14 cellular contexts compared by ENCODE assay signal in genomic region chr13:73741742-73742141, GRCh38.
"Had no signal": no experiment of that assay in that cellular context is flagged by ENCODE, and none has a peak within 500 bp of the region (broad histone marks: within the 10 kb centered on the region; RNA-seq: fewer than 3 reads in every experiment).

No MANE protein-coding gene starts in this region.

- H3K27me3 ChIP-seq: ascending aorta, esophagus squamous epithelium, foreskin keratinocyte, spleen, suprapubic skin, upper lobe of left lung had no signal

- DNase-seq: activated effector memory CD4-positive, alpha-beta T cell treated with Interleukin-2 at 50 U/mL for 16 hours; esophagus squamous epithelium; foreskin keratinocyte; left cardiac atrium; psoas muscle; spleen; stimulated activated CD4-positive, alpha-beta T cell treated with anti-CD3 and anti-CD28 coated beads, Interleukin-1b, Interleukin-23, amount 100 ng/mL, for 48 hours; stimulated activated naive B cell treated with anti-CD40 and anti-IgM and Interleukin-4, amounts not matched to agents 10 μg/mL and 1 μg/mL and 100 μg/mL, for 72 hours; upper lobe of left lung had no signal

- H3K4me1 ChIP-seq: esophagus squamous epithelium, foreskin keratinocyte, psoas muscle, spleen, suprapubic skin, upper lobe of left lung had no signal

- ATAC-seq: foreskin keratinocyte; psoas muscle; stimulated activated naive B cell treated with anti-CD40 and anti-IgM and Interleukin-4, amounts not matched to agents 10 μg/mL and 1 μg/mL and 100 μg/mL, for 72 hours had no signal

- H3K27ac ChIP-seq: ascending aorta, esophagus squamous epithelium, foreskin keratinocyte, psoas muscle, spleen, suprapubic skin, upper lobe of left lung had no signal

- H3K27me3 Mint-ChIP-seq: activated naive CD4-positive, alpha-beta T cell treated with anti-CD3 and anti-CD28 coated beads, Interleukin-2, amount 50 U/mL, for 24 hours; stimulated activated naive B cell treated with anti-CD40 and anti-IgM and Interleukin-4, amounts not matched to agents 10 μg/mL and 1 μg/mL and 100 μg/mL, for 72 hours had no signal

- H3K9me3 Mint-ChIP-seq: activated naive CD4-positive, alpha-beta T cell treated with anti-CD3 and anti-CD28 coated beads, Interleukin-2, amount 50 U/mL, for 24 hours; nephron; stimulated activated naive B cell treated with anti-CD40 and anti-IgM and Interleukin-4, amounts not matched to agents 10 μg/mL and 1 μg/mL and 100 μg/mL, for 72 hours had no signal

- H3K9me3 ChIP-seq: ascending aorta, esophagus squamous epithelium, psoas muscle, spleen, suprapubic skin, upper lobe of left lung had no signal

- H3K4me3 Mint-ChIP-seq: nephron; stimulated activated naive B cell treated with anti-CD40 and anti-IgM and Interleukin-4, amounts not matched to agents 10 μg/mL and 1 μg/mL and 100 μg/mL, for 72 hours had no signal

- H3K27ac Mint-ChIP-seq: stimulated activated naive B cell treated with anti-CD40 and anti-IgM and Interleukin-4, amounts not matched to agents 10 μg/mL and 1 μg/mL and 100 μg/mL, for 72 hours had no signal

- H3K4me1 Mint-ChIP-seq: stimulated activated naive B cell treated with anti-CD40 and anti-IgM and Interleukin-4, amounts not matched to agents 10 μg/mL and 1 μg/mL and 100 μg/mL, for 72 hours had no signal

- H3K36me3 ChIP-seq: ascending aorta, esophagus squamous epithelium, suprapubic skin, upper lobe of left lung had no signal

- H3K4me3 ChIP-seq: lung, psoas muscle, spleen, upper lobe of left lung had no signal
